9 cellular contexts compared by ENCODE assay signal in the genomic region with DNA sequence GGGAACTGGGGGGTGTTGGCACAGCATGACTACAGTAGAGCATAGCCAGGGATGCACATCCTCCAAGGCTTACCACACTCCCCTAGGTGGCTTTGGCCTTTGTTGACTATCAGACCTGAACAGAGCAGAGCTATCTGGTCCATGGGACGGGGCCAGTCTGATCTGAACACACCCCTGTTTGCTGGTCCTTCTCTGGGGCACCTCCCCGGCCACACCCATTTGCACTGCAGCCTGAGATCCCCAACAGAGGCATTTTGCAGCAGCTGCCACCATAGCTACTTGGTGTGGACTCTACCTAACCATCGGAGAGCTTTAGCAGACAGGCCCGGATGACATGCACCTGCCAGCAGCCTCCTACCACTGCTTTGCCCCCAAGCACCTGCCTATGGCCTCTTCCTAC.
"Had no signal": no experiment of that assay in that cellular context is flagged by ENCODE, and none has a peak within 500 bp of the region (broad histone marks: within the 10 kb centered on the region; RNA-seq: fewer than 3 reads in every experiment).

No MANE protein-coding gene starts in this region.

- DNase-seq: GM23248, GOT3, H7, HFFc6, KBM-7 had no signal

- H3K9ac ChIP-seq: GM23248 had no signal

- ATAC-seq: HCT116, HepG2 had no signal

- H3K36me3 Mint-ChIP-seq: IgD-negative memory B cell had no signal

- H3K4me3 Mint-ChIP-seq: HFFc6, IgD-negative memory B cell had no signal

- H3K27ac Mint-ChIP-seq: HFFc6, IgD-negative memory B cell had no signal

- H3K9me3 ChIP-seq: HAP-1 had no signal

- H3K27ac ChIP-seq: GM23248 had no signal

- H3K4me1 Mint-ChIP-seq: IgD-negative memory B cell had no signal

- H2AFZ ChIP-seq: GM23248 had no signal

- H3K27me3 Mint-ChIP-seq: IgD-negative memory B cell had no signal

- H3K4me1 ChIP-seq: HAP-1 had no signal

- H3K36me3 ChIP-seq: HAP-1 had no signal

- H3K4me3 ChIP-seq: GM23248, HAP-1 had no signal

- H3K9me3 Mint-ChIP-seq: HFFc6 had no signal
